ENCODE assay signal across 8 cellular contexts in genomic region chr5:40386293-40386692, GRCh38.
DNase-seq lines count a peak whose midpoint lies in the region; ATAC-seq lines count a peak whose summit lies in the region.

No MANE protein-coding gene starts in this region.

- no peak overlapping the region for H3K4me3 Mint-ChIP-seq in activated T-cell treated with anti-CD3 and anti-CD28 coated beads, Interleukin-2, amount 50 U/mL, for 24 hours
- peak overlapping the region; percentile 75 for H3K4me3 Mint-ChIP-seq in natural killer cell treated with Interleukin-12 subunit alpha and Interleukin-12 subunit beta and Interleukin-15 and Interleukin-18, amount 100 ng/mL, for 72 hours

- H3K36me3 Mint-ChIP-seq in activated T-cell treated with anti-CD3 and anti-CD28 coated beads, Interleukin-2, amount 50 U/mL, for 24 hours (ENCODE audit: low read depth): no peaks in the 10 kb centered on the region
- peaks cover 13% of the 10 kb centered on the region for H3K36me3 Mint-ChIP-seq in natural killer cell treated with Interleukin-12 subunit alpha and Interleukin-12 subunit beta and Interleukin-15 and Interleukin-18, amount 100 ng/mL, for 72 hours

- peak; percentile 79 for ATAC-seq in HG03025 (IDR thresholded peaks at IDR 0.05; ENCODE audit: low FRiP score, unreplicated experiment)
- ATAC-seq in natural killer cell treated with Interleukin-12 subunit alpha and Interleukin-12 subunit beta and Interleukin-15 and Interleukin-18, amount 100 ng/mL, for 72 hours: peak; percentile 86 to 87

- DNase-seq in activated T-cell treated with anti-CD3 and anti-CD28 coated beads, Interleukin-2, amount 50 U/mL, for 24 hours: no peak
- DNase-seq in activated T-cell treated with anti-CD3 and anti-CD28 coated beads for 4 hours (no peak), RPMI7951 (ENCODE audit: low read depth) (peak; percentile 81), HK-2 (ENCODE audit: unreplicated experiment) (no peak), NCI-H1694 treated with DMSO at 0.1 percent for 48 hours (lab: John Stamatoyannopoulos, UW) (no peak), NCI-H82 treated with DMSO at 0.1 percent for 48 hours (lab: John Stamatoyannopoulos, UW; ENCODE audit: unreplicated experiment) (no peak)
- peak; percentile 83 for DNase-seq in natural killer cell treated with Interleukin-12 subunit alpha and Interleukin-12 subunit beta and Interleukin-15 and Interleukin-18, amount 100 ng/mL, for 72 hours (ENCODE audit: low spot score)

- peaks cover 92% of the 10 kb centered on the region for H3K4me1 Mint-ChIP-seq in activated T-cell treated with anti-CD3 and anti-CD28 coated beads, Interleukin-2, amount 50 U/mL, for 24 hours (ENCODE audit: low read depth)
- H3K4me1 Mint-ChIP-seq in natural killer cell treated with Interleukin-12 subunit alpha and Interleukin-12 subunit beta and Interleukin-15 and Interleukin-18, amount 100 ng/mL, for 72 hours (ENCODE audit: low read depth in 2 of 2): peaks cover 73 to 90% of the 10 kb centered on the region in 2 donors

- peak overlapping the region; percentile 96 for H3K27ac Mint-ChIP-seq in activated T-cell treated with anti-CD3 and anti-CD28 coated beads, Interleukin-2, amount 50 U/mL, for 24 hours
- H3K27ac Mint-ChIP-seq in natural killer cell treated with Interleukin-12 subunit alpha and Interleukin-12 subunit beta and Interleukin-15 and Interleukin-18, amount 100 ng/mL, for 72 hours: peak overlapping the region; percentile 93 to 96

- no peaks in the 10 kb centered on the region for H3K27me3 Mint-ChIP-seq in activated T-cell treated with anti-CD3 and anti-CD28 coated beads, Interleukin-2, amount 50 U/mL, for 24 hours
- no peaks in the 10 kb centered on the region for H3K27me3 Mint-ChIP-seq in natural killer cell treated with Interleukin-12 subunit alpha and Interleukin-12 subunit beta and Interleukin-15 and Interleukin-18, amount 100 ng/mL, for 72 hours

- H3K9me3 Mint-ChIP-seq in activated T-cell treated with anti-CD3 and anti-CD28 coated beads, Interleukin-2, amount 50 U/mL, for 24 hours: peaks cover 5% of the 10 kb centered on the region
- peaks cover 3% of the 10 kb centered on the region for H3K9me3 Mint-ChIP-seq in natural killer cell treated with Interleukin-12 subunit alpha and Interleukin-12 subunit beta and Interleukin-15 and Interleukin-18, amount 100 ng/mL, for 72 hours

Comparison
In these comparisons a context has a peak if more than half of its experiments do, and no peak if none do; other contexts are left out.
1. DNase-seq: peak in RPMI7951 (single experiment) and natural killer cell treated with Interleukin-12 subunit alpha and Interleukin-12 subunit beta and Interleukin-15 and Interleukin-18, amount 100 ng/mL, for 72 hours (single experiment); none in activated T-cell treated with anti-CD3 and anti-CD28 coated beads, Interleukin-2, amount 50 U/mL, for 24 hours (single experiment), activated T-cell treated with anti-CD3 and anti-CD28 coated beads for 4 hours (single experiment), HK-2 (single experiment), NCI-H1694 treated with DMSO at 0.1 percent for 48 hours (single experiment) and NCI-H82 treated with DMSO at 0.1 percent for 48 hours (single experiment).